8 cellular contexts compared by ENCODE assay signal in the genomic region with DNA sequence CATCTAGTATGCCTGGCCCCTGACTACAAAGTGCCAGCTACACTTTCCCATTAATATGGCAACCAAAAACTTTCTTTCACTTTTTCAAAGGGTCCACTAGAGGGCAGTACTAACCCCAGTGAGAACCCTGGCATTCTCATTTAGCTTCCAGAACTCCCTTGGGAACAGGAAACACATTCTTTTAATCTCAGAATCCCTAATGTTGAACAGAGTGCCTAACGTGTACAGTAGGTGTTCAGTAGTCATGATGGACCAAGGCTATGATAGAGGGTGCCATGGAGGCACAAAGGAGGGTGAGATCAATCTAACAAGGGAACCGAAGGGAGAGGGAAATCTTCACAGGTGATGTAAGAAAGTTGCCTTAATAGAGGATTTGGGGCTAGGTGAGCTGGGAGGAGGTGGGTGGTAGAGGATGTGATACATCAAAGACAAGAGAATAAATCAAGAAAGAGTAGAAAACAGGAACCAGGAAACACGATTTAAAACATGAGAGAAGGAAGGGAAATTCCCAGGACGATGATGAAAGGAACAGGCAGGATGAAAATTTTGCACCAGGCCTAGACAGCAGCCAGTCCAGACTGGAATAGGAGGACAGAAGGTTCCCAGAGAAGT. TPM values are rescaled to one million over a fixed set of nuclear protein-coding genes. Genes with fewer than 3 reads are reported as not detected.
A peak's percentile ranks its signal among the peaks of the same experiment; 100 is the strongest.
DNase-seq lines count a peak whose midpoint lies in the region; ATAC-seq and TF ChIP-seq lines count a peak whose summit lies in the region.

No MANE protein-coding gene starts in this region.

- ATAC-seq in WTC11 (peak; percentile 61), sciatic nerve (no peak), HG02763 (IDR thresholded peaks at IDR 0.05; ENCODE audit: unreplicated experiment) (no peak)

- H3K9me3 Mint-ChIP-seq in WTC11 = peaks cover 3% of the 10 kb centered on the region; the same call in 1 of the 2 replicates

- peak overlapping the region; percentile 94 for H3K27ac Mint-ChIP-seq in WTC11

- peaks cover 42% of the 10 kb centered on the region for H3K4me1 Mint-ChIP-seq in WTC11

- peaks cover 5% of the 10 kb centered on the region; the same call in 1 of the 2 replicates for H3K36me3 Mint-ChIP-seq in WTC11

- DNase-seq in AML-193 (lab: John Stamatoyannopoulos, UW) = peak; percentile 4 to 39
- peak; percentile 11 for DNase-seq in NCI-H2029 treated with DMSO at 0.1 percent for 48 hours (lab: John Stamatoyannopoulos, UW)
- no peak for DNase-seq in WTC11 (ENCODE audit: low spot score)
- peak; percentile 34 for DNase-seq in germinal center (ENCODE audit: low spot score)
- DNase-seq in putamen (ENCODE audit: low spot score) = peak; percentile 39
- DNase-seq in sciatic nerve (ENCODE audit: low spot score) = no peak

- intact Hi-C loops in sciatic nerve (cut with DNase I) = no loop called here

- no peak overlapping the region for H3K4me3 ChIP-seq in GM12875 (ENCODE audit: low read depth, low read length)

- POLR2A ChIA-PET in WTC11 (lab: Charles Lee) = interaction anchor here (0.6 to 1.2 kb wide), 3 partner anchors 19 to 142 kb away, joined by 3 to 4 read pairs (median 3); partner anchors contain the start of gene ATF3

- peak; percentile 49; the same call in 1 of the 2 replicates for TF ChIP-seq CTCF in GM12875 (IDR thresholded peaks at IDR 0.05; ENCODE audit: borderline replicate concordance, insufficient read depth, low read depth, low read length)
- TF ChIP-seq CTCF in WTC11 (IDR thresholded peaks at IDR 0.05) = peak; percentile 76

- H3K27me3 Mint-ChIP-seq in WTC11 (ENCODE audit: low read depth) = no peaks in the 10 kb centered on the region

- H3K4me3 Mint-ChIP-seq in WTC11 = no peak overlapping the region

- CTCF ChIA-PET in WTC11 (lab: Charles Lee) = interaction anchor here (0.6 to 1.8 kb wide), 65 partner anchors 9 to 979 kb away, joined by 3 to 41 read pairs (median 5); partner anchors contain the start of genes BATF3, DTL, FLVCR1 and INTS7

TF ChIP-seq in WTC11, 78 proteins besides CTCF, POLR2A, EP300 and RAD21:
- TF ChIP-seq EMX1 (CRISPR knock-in tag; IDR thresholded peaks at IDR 0.05) (no peak), TCF7 (CRISPR knock-in tag; IDR thresholded peaks at IDR 0.05; ENCODE audit: low read depth) (no peak), ZNF232 (CRISPR knock-in tag; IDR thresholded peaks at IDR 0.05) (no peak), ETV6 (CRISPR knock-in tag; IDR thresholded peaks at IDR 0.05) (no peak), MXD4 (CRISPR knock-in tag; IDR thresholded peaks at IDR 0.05; ENCODE audit: borderline replicate concordance) (no peak), SOX15 (CRISPR knock-in tag; IDR thresholded peaks at IDR 0.05) (no peak), RORB (CRISPR knock-in tag; IDR thresholded peaks at IDR 0.05) (no peak)
- TF ChIP-seq, protein P1, sequence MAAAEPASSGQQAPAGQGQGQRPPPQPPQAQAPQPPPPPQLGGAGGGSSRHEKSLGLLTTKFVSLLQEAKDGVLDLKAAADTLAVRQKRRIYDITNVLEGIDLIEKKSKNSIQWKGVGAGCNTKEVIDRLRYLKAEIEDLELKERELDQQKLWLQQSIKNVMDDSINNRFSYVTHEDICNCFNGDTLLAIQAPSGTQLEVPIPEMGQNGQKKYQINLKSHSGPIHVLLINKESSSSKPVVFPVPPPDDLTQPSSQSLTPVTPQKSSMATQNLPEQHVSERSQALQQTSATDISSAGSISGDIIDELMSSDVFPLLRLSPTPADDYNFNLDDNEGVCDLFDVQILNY (CRISPR knock-in tag; IDR thresholded peaks at IDR 0.05) = no peak
TF ChIP-seq in WTC11: peak in this region for 0.

RNA-seq across cellular contexts. Expression of gene NSL1, which starts 41.5 kb away (rescaled TPM):
- total RNA-seq in WTC11 (2021) (55.7 to 60.8 TPM (median 57.2 TPM) in 3 replicates), sciatic nerve (38.1 TPM)

RNA-seq across cellular contexts. Expression of gene TATDN3, which starts 41.7 kb away (rescaled TPM):
- total RNA-seq in WTC11 (2021) (19.3 to 21.5 TPM (median 20.9 TPM) in 3 replicates), sciatic nerve (15.9 TPM)

RNA-seq across cellular contexts. Expression of gene BATF3, which starts 50.4 kb away (rescaled TPM):
- 3.9 to 6.1 TPM (median 3.9 TPM) in 3 replicates for total RNA-seq in WTC11 (2021)
- total RNA-seq in sciatic nerve = 6.5 TPM

Comparison
In these comparisons a context has a peak if more than half of its experiments do, and no peak if none do; other contexts are left out.
1. DNase-seq: peak in AML-193 (2 of 2), NCI-H2029 treated with DMSO at 0.1 percent for 48 hours (single experiment), germinal center (single experiment) and putamen (single experiment); none in WTC11 (single experiment) and sciatic nerve (single experiment).